Comparison of ENCODE assay signal across 23 cellular contexts in the genomic region with DNA sequence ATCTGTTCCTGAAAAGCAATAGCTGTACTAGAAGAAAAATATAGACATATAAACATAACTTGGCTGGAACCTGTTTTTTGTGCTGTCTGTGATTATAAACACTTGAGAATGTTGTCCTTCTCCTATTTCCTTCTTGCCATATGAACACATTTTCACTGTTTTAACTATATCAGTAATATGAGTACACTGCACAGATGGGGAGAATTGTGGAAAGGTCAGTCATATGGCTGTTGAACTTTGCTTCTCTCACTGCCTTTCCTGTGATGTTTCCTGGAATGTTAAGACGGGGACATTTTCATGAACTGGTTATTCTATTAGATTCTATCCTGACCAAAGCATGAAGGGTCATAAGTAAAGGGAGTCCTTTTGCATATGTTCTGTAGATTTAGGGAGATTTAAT.
"Had no signal": no experiment of that assay in that cellular context is flagged by ENCODE, and none has a peak within 500 bp of the region (broad histone marks: within the 10 kb centered on the region; RNA-seq: fewer than 3 reads in every experiment).

No MANE protein-coding gene starts in this region.

- H3K9me3 ChIP-seq: adrenal gland, heart left ventricle, left lung, prostate gland, transverse colon, uterus had no signal

- H3K27me3 ChIP-seq: adrenal gland, heart left ventricle, left lung, neural progenitor cell, transverse colon, uterus had no signal

- H3K36me3 ChIP-seq: adrenal gland, heart left ventricle, left lung, neural progenitor cell, prostate gland, transverse colon, uterus had no signal

- FAIRE-seq: astrocyte, bronchial epithelial cell, kidney had no signal

- H3K4me2 ChIP-seq: neural progenitor cell had no signal

- H2AFZ ChIP-seq: neural progenitor cell had no signal

- H3K4me1 ChIP-seq: adrenal gland, heart left ventricle, left lung, neural progenitor cell, prostate gland, transverse colon, uterus had no signal

- H3K9ac ChIP-seq: neural progenitor cell had no signal

- H3K27ac ChIP-seq: adrenal gland, heart left ventricle, left lung, neural progenitor cell, prostate gland, skin epidermis, transverse colon, uterus, VCaP had no signal

- H3K4me3 ChIP-seq: adrenal gland, heart left ventricle, left lung, neural progenitor cell, prostate gland, skin epidermis, transverse colon, uterus had no signal

- DNase-seq: activated CD4-positive, alpha-beta T cell treated with anti-CD3 and anti-CD28 coated beads, Interleukin-2, amount 50 U/mL, for 1 hour; activated CD4-positive, CD25-positive, alpha-beta regulatory T cell treated with anti-CD3 and anti-CD28 coated beads, Interleukin-2, amount 50 U/mL, for 72 hours; activated CD8-positive, alpha-beta memory T cell treated with anti-CD3 and anti-CD28 coated beads for 24 hours; activated CD8-positive, alpha-beta memory T cell treated with anti-CD3 and anti-CD28 coated beads, Interleukin-2, amount 50 U/mL, for 48 hours; activated effector memory CD4-positive, alpha-beta T cell treated with Interleukin-2 at 50 U/mL for 16 hours; activated T-cell treated with anti-CD3 and anti-CD28 coated beads, Interleukin-2, amount 50 U/mL, for 48 hours; adrenal gland; effector memory CD8-positive, alpha-beta T cell; foreskin melanocyte; heart left ventricle; kidney; left lung; naive thymus-derived CD4-positive, alpha-beta T cell; right cardiac atrium; T-helper 2 cell; transverse colon; uterus had no signal
